ENCODE assay signal across 8 cellular contexts in the genomic region with DNA sequence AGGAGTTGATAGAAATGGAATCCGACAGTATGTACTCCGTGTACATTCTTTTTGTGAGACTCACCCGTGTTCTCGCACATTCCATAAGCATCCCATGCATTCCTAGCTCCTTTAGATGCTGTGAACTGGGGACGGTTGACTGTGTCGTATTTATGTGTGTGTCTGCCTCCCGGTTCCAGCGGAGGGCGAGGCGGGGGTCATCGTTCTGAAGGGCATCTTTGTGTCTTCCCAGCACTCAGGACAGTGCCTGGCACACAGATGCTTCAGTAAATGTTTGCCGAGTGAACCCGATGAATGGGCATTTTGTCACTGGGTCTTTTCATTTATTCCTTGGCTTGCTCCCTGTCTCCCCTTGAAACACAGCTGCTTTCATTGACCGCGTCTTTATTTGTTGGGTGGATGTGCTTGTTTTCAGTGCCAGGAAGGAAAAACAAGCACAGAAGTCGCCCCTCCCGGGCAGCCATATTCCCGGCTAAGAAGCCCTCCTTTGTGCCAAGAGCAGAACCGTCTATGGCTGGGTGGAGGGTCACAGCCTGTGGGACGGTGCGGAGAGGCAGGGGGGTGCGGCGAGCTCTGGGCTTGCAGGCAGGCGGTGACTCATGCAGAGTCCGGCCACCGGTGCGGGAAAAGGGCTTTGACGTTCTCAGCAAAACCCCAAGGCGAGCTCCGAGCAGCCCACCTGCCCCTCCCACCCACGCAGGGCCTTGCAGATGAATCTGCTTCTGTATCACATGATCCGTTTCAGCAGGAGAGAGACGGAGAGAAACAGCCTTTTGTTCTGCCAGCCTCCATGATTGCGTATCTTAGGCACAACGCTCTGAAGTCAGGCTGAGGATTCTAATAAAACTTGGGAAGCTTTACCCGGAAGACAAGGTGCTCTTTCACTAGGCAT. TPM values are rescaled to one million over a fixed set of nuclear protein-coding genes. Genes with fewer than 3 reads are reported as not detected.
DNase-seq lines count a peak whose midpoint lies in the region; ATAC-seq, FAIRE-seq and TF ChIP-seq lines count a peak whose summit lies in the region.

No MANE protein-coding gene starts in this region.

- intact Hi-C loops in gastrocnemius medialis (cut with DNase I; ENCODE audit: low total_unique reads), result no loop called here

- H3K4me1 ChIP-seq in astrocyte (ENCODE audit: insufficient read depth, low read length), result peaks cover 19% of the 10 kb centered on the region
- peaks cover 8 to 13% of the 10 kb centered on the region in 2 donors for H3K4me1 ChIP-seq in gastrocnemius medialis

- DNase-seq in HT-29 (ENCODE audit: low spot score) (peak; percentile 36), astrocyte (ENCODE audit: low read depth) (peak; percentile 97), hypothalamus (lab: John Stamatoyannopoulos, UW) (peak; percentile 47 to 98 (median 88)), gastrocnemius medialis (no peak), NCI-H2171 treated with DMSO at 0.1 percent for 48 hours (lab: John Stamatoyannopoulos, UW) (no peak)

- H3K9me3 ChIP-seq in astrocyte (ENCODE audit: insufficient read depth, low read depth, low read length) (no peaks in the 10 kb centered on the region), gastrocnemius medialis (no peaks in the 10 kb centered on the region)

- peak overlapping the region; percentile 100 for H3K27ac Mint-ChIP-seq in astrocyte (ENCODE audit: unreplicated experiment)

- no peaks in the 10 kb centered on the region for H3K79me2 ChIP-seq in astrocyte (ENCODE audit: insufficient read depth, low read length)

- H3K27me3 Mint-ChIP-seq in astrocyte (ENCODE audit: low read depth, unreplicated experiment), result peaks cover 4% of the 10 kb centered on the region

- H3K27ac ChIP-seq in astrocyte (ENCODE audit: low read depth, low read length) (peak overlapping the region; percentile 91), gastrocnemius medialis (no peak overlapping the region)

- peak overlapping the region; percentile 85 for H3K9ac ChIP-seq in astrocyte (ENCODE audit: low read length)

- H3K36me3 Mint-ChIP-seq in astrocyte (ENCODE audit: low read depth, unreplicated experiment), result peaks cover 8% of the 10 kb centered on the region

- H3K36me3 ChIP-seq in astrocyte (ENCODE audit: insufficient read depth, low read length) (no peaks in the 10 kb centered on the region), gastrocnemius medialis (no peaks in the 10 kb centered on the region)

- H3K4me3 ChIP-seq in astrocyte (ENCODE audit: insufficient read depth, low read depth, low read length) (peak overlapping the region; percentile 54), gastrocnemius medialis (peak overlapping the region; percentile 24 to 56 (median 40))

- FAIRE-seq in astrocyte (lab: Jason Lieb, UNC), result no peak

- TF ChIP-seq POLR2A in gastrocnemius medialis (IDR thresholded peaks at IDR 0.05), result no peak

- H3K4me3 Mint-ChIP-seq in astrocyte (ENCODE audit: unreplicated experiment), result peak overlapping the region; percentile 81

- in situ Hi-C loops in gastrocnemius medialis (cut with MboI; ENCODE audit: low sequenced_read_pairs in 4 of 4), result loop anchor here in 1 of 4 donors (5.0 kb wide), 1 partner anchor 120 kb away; no protein-coding TSS in a partner anchor

- H3K27me3 ChIP-seq in astrocyte (ENCODE audit: insufficient read depth, low read length) (no peaks in the 10 kb centered on the region), gastrocnemius medialis (peaks cover 7 to 35% (median 26%) of the 10 kb centered on the region in 3 donors)

- H3K4me1 Mint-ChIP-seq in astrocyte (ENCODE audit: low read depth, unreplicated experiment), result peaks cover 31% of the 10 kb centered on the region

- TF ChIP-seq CTCF in astrocyte (IDR thresholded peaks at IDR 0.05; ENCODE audit: insufficient read depth, low read depth, low read length) (no peak), gastrocnemius medialis (IDR thresholded peaks at IDR 0.05 in 4 of 5, conservative IDR thresholded peaks at IDR 0.05 in 1 of 5) (no peak)

- peak overlapping the region; percentile 82 for H2AFZ ChIP-seq in astrocyte (ENCODE audit: low read depth, low read length)

- H3K9me3 Mint-ChIP-seq in astrocyte (ENCODE audit: unreplicated experiment), result peaks cover 5% of the 10 kb centered on the region

- no peaks in the 10 kb centered on the region for H4K20me1 ChIP-seq in astrocyte (ENCODE audit: insufficient read depth, low read length)

- peak overlapping the region; percentile 85 for H3K4me2 ChIP-seq in astrocyte (ENCODE audit: low read length)

- ATAC-seq in gastrocnemius medialis (peak in 1 of 2 donors; percentile 27), HG02981 (IDR thresholded peaks at IDR 0.05; ENCODE audit: unreplicated experiment) (no peak), GM19035 (IDR thresholded peaks at IDR 0.05; ENCODE audit: unreplicated experiment) (no peak), HG03460 (IDR thresholded peaks at IDR 0.05; ENCODE audit: unreplicated experiment) (no peak)

RNA-seq across cellular contexts. Expression of gene PSMG4, which starts 11.2 kb away (rescaled TPM):
- 142 and 145 TPM in 2 replicates for total RNA-seq in HT-29 (2014; rRNA removed; shearing (Covaris generic))
- 22.2 and 23.4 TPM in 2 replicates for total RNA-seq in astrocyte
- 10 to 100 TPM; 16.4 to 27.6 (median 22.0) TPM for total RNA-seq in gastrocnemius medialis

RNA-seq across cellular contexts. Expression of gene TUBB2B, which starts 20.0 kb away (rescaled TPM):
- total RNA-seq in HT-29 (2014; rRNA removed; shearing (Covaris generic)), result 1.7 and 2.5 TPM in 2 replicates
- total RNA-seq in astrocyte (124 and 144 TPM in 2 replicates), gastrocnemius medialis (1 to 10 TPM; 1.5 to 3.5 (median 1.9) TPM)

Comparison
In these comparisons a context has a peak if more than half of its experiments do, and no peak if none do; other contexts are left out.
1. DNase-seq: peak in HT-29 (single experiment), astrocyte (single experiment) and hypothalamus (51 of 51); none in gastrocnemius medialis (0 of 2) and NCI-H2171 treated with DMSO at 0.1 percent for 48 hours (single experiment).
2. RNA of gene TUBB2B, which starts 20.0 kb away (total RNA-seq): 124 to 144 TPM in astrocyte; 1.5 to 3.5 TPM in gastrocnemius medialis and 1.7 to 2.5 TPM in HT-29; every median in the first group is over 10 times any median in the second.